ENCODE assay signal across 8 cellular contexts in genomic region chr9:122827759-122828090, GRCh38. TPM values are rescaled to one million over a fixed set of nuclear protein-coding genes. Genes with fewer than 3 reads are reported as not detected.
DNase-seq lines count a peak whose midpoint lies in the region; ATAC-seq, FAIRE-seq and TF ChIP-seq lines count a peak whose summit lies in the region.

No MANE protein-coding gene starts in this region.

- intact Hi-C loops in activated CD4-positive, alpha-beta memory T cell treated with anti-CD3 and anti-CD28 coated beads for 36 hours (cut with micrococcal nuclease) = loop anchor here (1.0 to 5.0 kb wide), 4 partner anchors 77 to 398 kb away; partner anchors contain the start of gene ZBTB26
- intact Hi-C loops in heart left ventricle (cut with DNase I) = loop anchor here in 1 of 10 donors (10.0 kb wide), 1 partner anchor 733 kb away; the partner anchor contains the start of gene TTLL11

- H3K36me3 ChIP-seq in heart left ventricle = peaks cover 0 to 37% (median 33%) of the 10 kb centered on the region in 9 donors

- ATAC-seq in A549 (peak; percentile 55 to 72), GM18909 (IDR thresholded peaks at IDR 0.05; ENCODE audit: poor library complexity, unreplicated experiment) (peak; percentile 24), HG03159 (IDR thresholded peaks at IDR 0.05; ENCODE audit: unreplicated experiment) (peak; percentile 16), heart left ventricle (peak in 3 of 4 donors; percentile 14 to 18 (median 14))

- H3K4me3 ChIP-seq in A549 (peak overlapping the region; percentile 94), heart left ventricle (peak overlapping the region; percentile 69 to 97 (median 88))

- POLR2A ChIA-PET in A549 (lab: Yijun Ruan, JAX) = interaction anchor here (0.5 to 1.5 kb wide), 5 partner anchors 10 to 771 kb away, joined by 3 to 6 read pairs (median 4); partner anchors contain the start of genes RABGAP1 and RC3H2
- POLR2A ChIA-PET in activated CD4-positive, alpha-beta memory T cell treated with anti-CD3 and anti-CD28 coated beads for 36 hours (lab: Charles Lee) = interaction anchor here (0.6 to 1.2 kb wide), 5 partner anchors 11 to 113 kb away, joined by 3 to 7 read pairs (median 3); partner anchors contain the start of genes RABGAP1 and RC3H2

- no peak for TF ChIP-seq EP300 in A549 (IDR thresholded peaks at IDR 0.05)

- no peak for TF ChIP-seq RAD21 in A549 (conservative IDR thresholded peaks at IDR 0.05 in 1 of 2, IDR thresholded peaks at IDR 0.05 in 1 of 2)

- H3K9me3 ChIP-seq in A549 (no peaks in the 10 kb centered on the region), heart left ventricle (no peaks in the 10 kb centered on the region)

- H3K4me1 ChIP-seq in A549 = peaks cover 20% of the 10 kb centered on the region
- peaks cover 0 to 36% (median 21%) of the 10 kb centered on the region in 12 donors for H3K4me1 ChIP-seq in heart left ventricle

- peaks cover 18% of the 10 kb centered on the region for H3K36me3 Mint-ChIP-seq in activated CD4-positive, alpha-beta memory T cell treated with anti-CD3 and anti-CD28 coated beads for 36 hours

- TF ChIP-seq POLR2A in A549 (IDR thresholded peaks at IDR 0.05; ENCODE audit: low read length) = no peak
- TF ChIP-seq POLR2A in heart left ventricle (IDR thresholded peaks at IDR 0.05) = no peak

- H3K4me3 Mint-ChIP-seq in activated CD4-positive, alpha-beta memory T cell treated with anti-CD3 and anti-CD28 coated beads for 36 hours = peak overlapping the region; percentile 97

- TF ChIP-seq CTCF in A549 (IDR thresholded peaks at IDR 0.05) (no peak), heart left ventricle (IDR thresholded peaks at IDR 0.05) (no peak)

- H3K27ac Mint-ChIP-seq in activated CD4-positive, alpha-beta memory T cell treated with anti-CD3 and anti-CD28 coated beads for 36 hours = peak overlapping the region; percentile 81

- no peaks in the 10 kb centered on the region for H3K27me3 ChIP-seq in heart left ventricle

- DNase-seq in A549 (ENCODE audit: low read depth in 1 of 2, low spot score in 1 of 2) = peak; percentile 11 to 24
- DNase-seq in activated CD4-positive, alpha-beta memory T cell treated with anti-CD3 and anti-CD28 coated beads for 36 hours = no peak
- DNase-seq in heart left ventricle = no peak
- peak; percentile 25 for DNase-seq in renal cortical epithelial cell (ENCODE audit: low read depth)
- DNase-seq in SIG-M5 (lab: John Stamatoyannopoulos, UW) = no peak
- DNase-seq in KG1 (lab: John Stamatoyannopoulos, UW) = no peak

- H3K9me3 Mint-ChIP-seq in activated CD4-positive, alpha-beta memory T cell treated with anti-CD3 and anti-CD28 coated beads for 36 hours = no peaks in the 10 kb centered on the region

- 0% methylated on average over 8 of the region's 8 CpGs for WGBS in A549 (ENCODE audit: missing lambda C conversion rate)
- 0 to 2% (median 1%) methylated on average over 8 of the region's 8 CpGs for WGBS in heart left ventricle, 4 donors

- peak overlapping the region; percentile 83 for H3K4me2 ChIP-seq in A549

- peak overlapping the region; percentile 98 to 99 for H3K27ac ChIP-seq in A549
- peak overlapping the region; percentile 84 to 99 (median 97) for H3K27ac ChIP-seq in heart left ventricle

- CTCF ChIA-PET in A549 (lab: Yijun Ruan, JAX) = interaction anchor here (1.4 kb wide), 1 partner anchor 527 kb away, joined by 4 read pairs; no protein-coding TSS in a partner anchor
- CTCF ChIA-PET in activated CD4-positive, alpha-beta memory T cell treated with anti-CD3 and anti-CD28 coated beads for 36 hours (lab: Charles Lee) = interaction anchor here (1.3 to 2.8 kb wide), 4 partner anchors 12 to 704 kb away, joined by 3 to 7 read pairs (median 3); no protein-coding TSS in a partner anchor

- no peak for FAIRE-seq in A549 (lab: Jason Lieb, UNC)

- H3K27me3 Mint-ChIP-seq in activated CD4-positive, alpha-beta memory T cell treated with anti-CD3 and anti-CD28 coated beads for 36 hours = no peaks in the 10 kb centered on the region

- peaks cover 34% of the 10 kb centered on the region for H3K4me1 Mint-ChIP-seq in activated CD4-positive, alpha-beta memory T cell treated with anti-CD3 and anti-CD28 coated beads for 36 hours (ENCODE audit: low read depth)

TF ChIP-seq in A549, 52 proteins besides CTCF, POLR2A, EP300 and RAD21:
- TF ChIP-seq ZFP36 (IDR thresholded peaks at IDR 0.05; ENCODE audit: borderline replicate concordance, partially characterized antibody) (no peak), HOXB5 (CRISPR knock-in tag; IDR thresholded peaks at IDR 0.05) (no peak), RFX5 (IDR thresholded peaks at IDR 0.05) (no peak), JUNB (IDR thresholded peaks at IDR 0.05) (no peak)

RNA-seq across cellular contexts. Expression of gene PDCL, which starts 0.7 kb away (rescaled TPM):
- polyA plus RNA-seq in A549 (2011; rRNA removed) (14.2 and 18.8 TPM in 2 replicates), A549 (2017; fragmentation: RNase III; extraction: RNeasy Plus Mini Kit Qiagen cat#74134 plus additional on column Dnase treatment) (21.1 to 28.1 TPM (median 25.8 TPM) in 3 replicates), heart left ventricle (1 to 10 TPM; 3.8 to 7.0 TPM)
- polyA plus RNA-seq in A549 (2012; cell fraction: cytosol; rRNA removed) = 9.0 and 11.4 TPM in 2 replicates
- polyA plus RNA-seq in A549 (2012; cell fraction: nucleus; rRNA removed) = 3.9 and 5.0 TPM in 2 replicates
- 27.1 and 30.5 TPM in 2 replicates for polyA minus RNA-seq in A549 (2011; rRNA and poly(A)+ RNA removed)
- 10 to 100 TPM; 18.7 to 21.5 TPM for total RNA-seq in activated CD4-positive, alpha-beta memory T cell treated with anti-CD3 and anti-CD28 coated beads for 36 hours
- total RNA-seq in heart left ventricle (10 to 100 TPM in 3 of 9 donors, 1 to 10 TPM in 6; 6.4 to 12.0 (median 8.4) TPM), renal cortical epithelial cell (51.9 and 53.7 TPM in 2 replicates)

RNA-seq across cellular contexts. Expression of gene OR1K1, which starts 27.8 kb away (rescaled TPM):
- not detected in 2 replicates for polyA plus RNA-seq in A549 (2011; rRNA removed)
- polyA plus RNA-seq in A549 (2012; cell fraction: cytosol; rRNA removed) = not detected in 2 replicates
- polyA plus RNA-seq in A549 (2012; cell fraction: nucleus; rRNA removed) = not detected in 2 replicates
- polyA plus RNA-seq in A549 (2017; fragmentation: RNase III; extraction: RNeasy Plus Mini Kit Qiagen cat#74134 plus additional on column Dnase treatment) = not detected in 3 replicates
- polyA minus RNA-seq in A549 (2011; rRNA and poly(A)+ RNA removed) = not detected in 2 replicates
- not detected for total RNA-seq in activated CD4-positive, alpha-beta memory T cell treated with anti-CD3 and anti-CD28 coated beads for 36 hours
- total RNA-seq in heart left ventricle = not detected
- not detected for polyA plus RNA-seq in heart left ventricle
- not detected in 2 replicates for total RNA-seq in renal cortical epithelial cell

RNA-seq across cellular contexts. Expression of gene OR5C1, which starts 39.0 kb away (rescaled TPM):
- polyA plus RNA-seq in A549 (2011; rRNA removed) (not detected in 2 replicates), A549 (2017; fragmentation: RNase III; extraction: RNeasy Plus Mini Kit Qiagen cat#74134 plus additional on column Dnase treatment) (not detected in 3 replicates), heart left ventricle (not detected)
- not detected in 2 replicates for polyA plus RNA-seq in A549 (2012; cell fraction: cytosol; rRNA removed)
- not detected in 2 replicates for polyA plus RNA-seq in A549 (2012; cell fraction: nucleus; rRNA removed)
- polyA minus RNA-seq in A549 (2011; rRNA and poly(A)+ RNA removed) = not detected in 2 replicates
- total RNA-seq in activated CD4-positive, alpha-beta memory T cell treated with anti-CD3 and anti-CD28 coated beads for 36 hours = not detected
- total RNA-seq in heart left ventricle (not detected), renal cortical epithelial cell (not detected in 2 replicates)

Comparison
In these comparisons a context has a peak if more than half of its experiments do, and no peak if none do; other contexts are left out.
1. DNase-seq: peak in A549 (2 of 2) and renal cortical epithelial cell (single experiment); none in activated CD4-positive, alpha-beta memory T cell treated with anti-CD3 and anti-CD28 coated beads for 36 hours (single experiment), heart left ventricle (0 of 5), SIG-M5 (single experiment) and KG1 (single experiment).
2. Peak in every context shown above with its lines, with median percentiles within 50 percentile points of each other: ATAC-seq.